In genomic region chr2:145751634-145752033, GRCh38 we compare ENCODE assay signal across 8 cellular contexts.
A peak's percentile ranks its signal among the peaks of the same experiment; 100 is the strongest.
DNase-seq lines count a peak whose midpoint lies in the region; ATAC-seq and FAIRE-seq lines count a peak whose summit lies in the region.

No MANE protein-coding gene starts in this region.

- POLR2A ChIA-PET in activated CD8-positive, alpha-beta T cell treated with anti-CD3 and anti-CD28 coated beads, Interleukin-2, amount 10 ng/mL, durations not matched to agents 7 days and 5 days (lab: Charles Lee): no interaction called here

- peaks cover 49% of the 10 kb centered on the region for H3K4me1 Mint-ChIP-seq in stimulated activated memory B cell treated with anti-CD40 and anti-IgM and Interleukin-4, amounts not matched to agents 10 μg/mL and 1 μg/mL and 100 μg/mL, for 72 hours
- peaks cover 2% of the 10 kb centered on the region for H3K4me1 Mint-ChIP-seq in activated CD8-positive, alpha-beta T cell treated with anti-CD3 and anti-CD28 coated beads, Interleukin-2, amount 10 ng/mL, durations not matched to agents 7 days and 5 days (ENCODE audit: low read depth)

- DNase-seq in A172 (ENCODE audit: low spot score) (peak; percentile 69), hepatic stellate cell (ENCODE audit: low spot score) (peak; percentile 13), HK-2 (ENCODE audit: unreplicated experiment) (no peak)
- no peak for DNase-seq in activated CD8-positive, alpha-beta T cell treated with anti-CD3 and anti-CD28 coated beads, Interleukin-2, amount 10 ng/mL, durations not matched to agents 7 days and 5 days

- CTCF ChIA-PET in activated CD8-positive, alpha-beta T cell treated with anti-CD3 and anti-CD28 coated beads, Interleukin-2, amount 10 ng/mL, durations not matched to agents 7 days and 5 days (lab: Charles Lee): no interaction called here

- ATAC-seq in GM19324 (IDR thresholded peaks at IDR 0.05; ENCODE audit: low FRiP score, unreplicated experiment) (peak; percentile 76), HG03159 (IDR thresholded peaks at IDR 0.05; ENCODE audit: unreplicated experiment) (peak; percentile 87)
- ATAC-seq in stimulated activated memory B cell treated with anti-CD40 and anti-IgM and Interleukin-4, amounts not matched to agents 10 μg/mL and 1 μg/mL and 100 μg/mL, for 72 hours: peak; percentile 91
- no peak for ATAC-seq in activated CD8-positive, alpha-beta T cell treated with anti-CD3 and anti-CD28 coated beads, Interleukin-2, amount 10 ng/mL, durations not matched to agents 7 days and 5 days

- peak overlapping the region; percentile 29 for H3K4me3 Mint-ChIP-seq in stimulated activated memory B cell treated with anti-CD40 and anti-IgM and Interleukin-4, amounts not matched to agents 10 μg/mL and 1 μg/mL and 100 μg/mL, for 72 hours
- no peak overlapping the region for H3K4me3 Mint-ChIP-seq in activated CD8-positive, alpha-beta T cell treated with anti-CD3 and anti-CD28 coated beads, Interleukin-2, amount 10 ng/mL, durations not matched to agents 7 days and 5 days

- H3K27ac Mint-ChIP-seq in stimulated activated memory B cell treated with anti-CD40 and anti-IgM and Interleukin-4, amounts not matched to agents 10 μg/mL and 1 μg/mL and 100 μg/mL, for 72 hours: peak overlapping the region; percentile 18
- no peak overlapping the region for H3K27ac Mint-ChIP-seq in activated CD8-positive, alpha-beta T cell treated with anti-CD3 and anti-CD28 coated beads, Interleukin-2, amount 10 ng/mL, durations not matched to agents 7 days and 5 days

- no peaks in the 10 kb centered on the region for H3K36me3 Mint-ChIP-seq in stimulated activated memory B cell treated with anti-CD40 and anti-IgM and Interleukin-4, amounts not matched to agents 10 μg/mL and 1 μg/mL and 100 μg/mL, for 72 hours
- no peaks in the 10 kb centered on the region for H3K36me3 Mint-ChIP-seq in activated CD8-positive, alpha-beta T cell treated with anti-CD3 and anti-CD28 coated beads, Interleukin-2, amount 10 ng/mL, durations not matched to agents 7 days and 5 days (ENCODE audit: low read depth)

- H3K9me3 Mint-ChIP-seq in stimulated activated memory B cell treated with anti-CD40 and anti-IgM and Interleukin-4, amounts not matched to agents 10 μg/mL and 1 μg/mL and 100 μg/mL, for 72 hours: peaks cover 2% of the 10 kb centered on the region
- H3K9me3 Mint-ChIP-seq in activated CD8-positive, alpha-beta T cell treated with anti-CD3 and anti-CD28 coated beads, Interleukin-2, amount 10 ng/mL, durations not matched to agents 7 days and 5 days (ENCODE audit: insufficient read depth): no peaks in the 10 kb centered on the region

- peak; percentile 71 for FAIRE-seq in TTC549 (lab: Jason Lieb, UNC)

- H3K27me3 Mint-ChIP-seq in stimulated activated memory B cell treated with anti-CD40 and anti-IgM and Interleukin-4, amounts not matched to agents 10 μg/mL and 1 μg/mL and 100 μg/mL, for 72 hours: no peaks in the 10 kb centered on the region
- no peaks in the 10 kb centered on the region for H3K27me3 Mint-ChIP-seq in activated CD8-positive, alpha-beta T cell treated with anti-CD3 and anti-CD28 coated beads, Interleukin-2, amount 10 ng/mL, durations not matched to agents 7 days and 5 days (ENCODE audit: low read depth)

Comparison
In these comparisons a context has a peak if more than half of its experiments do, and no peak if none do; other contexts are left out.
1. DNase-seq: peak in A172 (single experiment) and hepatic stellate cell (single experiment); none in HK-2 (single experiment) and activated CD8-positive, alpha-beta T cell treated with anti-CD3 and anti-CD28 coated beads, Interleukin-2, amount 10 ng/mL, durations not matched to agents 7 days and 5 days (single experiment).